In genomic region chr15:36601952-36602351, GRCh38 we compare ENCODE assay signal across 25 cellular contexts. TPM values are rescaled to one million over a fixed set of nuclear protein-coding genes. Genes with fewer than 3 reads are reported as not detected.
DNase-seq lines count a peak whose midpoint lies in the region; ATAC-seq lines count a peak whose summit lies in the region.
"Had no signal": no experiment of that assay in that cellular context is flagged by ENCODE, and none has a peak within 500 bp of the region (broad histone marks: within the 10 kb centered on the region; RNA-seq: fewer than 3 reads in every experiment).

No MANE protein-coding gene starts in this region.

- in situ Hi-C loops in GM23248 (cut with MboI): no loop called here

- peaks cover 86% of the 10 kb centered on the region for H3K79me2 ChIP-seq in GM23248 (ENCODE audit: insufficient read depth)

- intact Hi-C loops in right cardiac atrium (cut with DNase I): no loop called here

- H3K9me2 ChIP-seq in GM23248 (ENCODE audit: insufficient read depth): no peaks in the 10 kb centered on the region

- peak; percentile 56 to 69 for ATAC-seq in right cardiac atrium
- no peak for ATAC-seq in GM18873 (IDR thresholded peaks at IDR 0.05; ENCODE audit: low FRiP score, unreplicated experiment)
- ATAC-seq in HG02938 (IDR thresholded peaks at IDR 0.05; ENCODE audit: unreplicated experiment): no peak
- ATAC-seq: A549; activated CD8-positive, alpha-beta T cell treated with anti-CD3 and anti-CD28 coated beads for 36 hours; left lobe of liver had no signal

- peaks cover 20% of the 10 kb centered on the region for H3F3A ChIP-seq in GM23248 (ENCODE audit: insufficient read depth)

- H3K36me3 ChIP-seq in GM23248 (ENCODE audit: low read depth) (no peaks in the 10 kb centered on the region), skeletal muscle satellite cell (ENCODE audit: insufficient read depth, low read length) (no peaks in the 10 kb centered on the region)
- H3K36me3 ChIP-seq: WERI-Rb-1 had no signal

- DNase-seq in GM23248 (no peak), epithelial cell of prostate (ENCODE audit: low read depth, low spot score) (no peak), right cardiac atrium (peak in 2 of 3 donors; percentile 23 to 37), NCI-H226 (no peak), SHP77 treated with DMSO at 0.1 percent for 48 hours (lab: John Stamatoyannopoulos, UW) (no peak)
- DNase-seq: activated CD8-positive, alpha-beta T cell treated with anti-CD3 and anti-CD28 coated beads for 36 hours; activated naive CD8-positive, alpha-beta T cell treated with anti-CD3 and anti-CD28 coated beads, Interleukin-2, amount 10 ng/mL, durations not matched to agents 7 days and 5 days; activated T-cell treated with anti-CD3 and anti-CD28 coated beads, Interleukin-2, amount 50 U/mL, for 24 hours; CD4-positive, CD25-positive, alpha-beta regulatory T cell; DMS153; effector memory CD4-positive, alpha-beta T cell; NCI-H1092; NCI-H2081 treated with DMSO at 0.1 percent for 48 hours; NCI-H510A treated with DMSO at 0.1 percent for 48 hours; SHP77; small intestine; stimulated activated CD4-positive, alpha-beta T cell treated with anti-CD3 and anti-CD28 coated beads, Interleukin-4, amount 100 ng/mL, for 4 hours; substantia nigra; T-helper 2 cell; WERI-Rb-1 had no signal

- H3K27ac ChIP-seq in GM23248: peak overlapping the region; percentile 93
- peak overlapping the region; percentile 53 for H3K27ac ChIP-seq in epithelial cell of prostate
- H3K27ac ChIP-seq in right cardiac atrium (ENCODE audit: low read length): peak overlapping the region; percentile 57
- H3K27ac ChIP-seq: A549, WERI-Rb-1 had no signal

- H3K4me1 ChIP-seq in GM23248 (ENCODE audit: insufficient read depth) (peaks cover 35% of the 10 kb centered on the region), right cardiac atrium (ENCODE audit: control insufficient read depth, insufficient read depth, low read length) (peaks cover 2% of the 10 kb centered on the region), skeletal muscle satellite cell (ENCODE audit: control insufficient read depth, insufficient read depth, low read length) (peaks cover 15% of the 10 kb centered on the region)
- H3K4me1 ChIP-seq: A549 had no signal

- 7 to 9% methylated on average over 6 of the region's 6 CpGs for WGBS in GM23248 (ENCODE audit: low coverage in 1 of 2, low lambda C conversion rate in 2 of 2, missing lambda C conversion rate in 2 of 2), 2 experiments
- 60% methylated on average over 6 of the region's 6 CpGs for WGBS in right cardiac atrium

- H3K9ac ChIP-seq in GM23248 (peak overlapping the region; percentile 65), skeletal muscle satellite cell (ENCODE audit: low read depth, low read length) (no peak overlapping the region)

- H3K9me3 ChIP-seq in GM23248 (ENCODE audit: low read depth): no peaks in the 10 kb centered on the region
- H3K9me3 ChIP-seq in right cardiac atrium (ENCODE audit: control insufficient read depth, low read length): no peaks in the 10 kb centered on the region
- H3K9me3 ChIP-seq in skeletal muscle satellite cell (replicated peaks; ENCODE audit: low read length): no peaks in the 10 kb centered on the region
- H3K9me3 ChIP-seq: A549 had no signal

- H4K20me1 ChIP-seq in GM23248 (ENCODE audit: insufficient read depth): no peaks in the 10 kb centered on the region

- H3K4me3 ChIP-seq in GM23248 (peak overlapping the region; percentile 66), right cardiac atrium (ENCODE audit: low read length) (no peak overlapping the region), skeletal muscle satellite cell (ENCODE audit: low read length) (no peak overlapping the region)
- H3K4me3 ChIP-seq: A549 had no signal

- H3K4me2 ChIP-seq in GM23248 (ENCODE audit: unreplicated experiment) (peak overlapping the region; percentile 68), skeletal muscle satellite cell (ENCODE audit: low read length) (peak overlapping the region; percentile 34)
- H3K4me2 ChIP-seq: A549 had no signal

- peak overlapping the region; percentile 54 for H2AFZ ChIP-seq in GM23248

- no peaks in the 10 kb centered on the region for H3K27me3 ChIP-seq in GM23248 (replicated peaks; ENCODE audit: insufficient read depth)
- H3K27me3 ChIP-seq in right cardiac atrium (ENCODE audit: control insufficient read depth, insufficient read depth): no peaks in the 10 kb centered on the region
- H3K27me3 ChIP-seq in skeletal muscle satellite cell (ENCODE audit: control insufficient read depth, insufficient read depth, low read length): no peaks in the 10 kb centered on the region

RNA-seq across cellular contexts. Expression of gene CDIN1, which starts 22.5 kb away (rescaled TPM):
- 15.8 and 24.0 TPM in 2 replicates for total RNA-seq in GM23248 (2014; rRNA removed; shearing (Covaris generic))
- 13.6 and 15.7 TPM in 2 replicates for polyA plus RNA-seq in GM23248 (2016; fragmentation: Nextera tagmentation; extraction: Ambion mirVana)
- 10 to 100 TPM; 11.6 to 15.3 (median 12.0) TPM for total RNA-seq in right cardiac atrium
- 6.2 TPM for polyA plus RNA-seq in right cardiac atrium
- 9.6 and 31.7 TPM in 2 replicates for total RNA-seq in skeletal muscle satellite cell (2012; rRNA removed)

Comparison
In these comparisons a context has a peak if more than half of its experiments do, and no peak if none do; other contexts are left out.
1. DNase-seq: peak in right cardiac atrium (2 of 3); none in GM23248 (single experiment), epithelial cell of prostate (single experiment), NCI-H226 (single experiment) and SHP77 treated with DMSO at 0.1 percent for 48 hours (single experiment).
2. ATAC-seq: peak in right cardiac atrium (2 of 2); none in GM18873 (single experiment) and HG02938 (single experiment).
3. Peak in every context shown above with its lines, with median percentiles within 50 percentile points of each other: H3K27ac ChIP-seq.